8 cellular contexts compared by ENCODE assay signal in the genomic region with DNA sequence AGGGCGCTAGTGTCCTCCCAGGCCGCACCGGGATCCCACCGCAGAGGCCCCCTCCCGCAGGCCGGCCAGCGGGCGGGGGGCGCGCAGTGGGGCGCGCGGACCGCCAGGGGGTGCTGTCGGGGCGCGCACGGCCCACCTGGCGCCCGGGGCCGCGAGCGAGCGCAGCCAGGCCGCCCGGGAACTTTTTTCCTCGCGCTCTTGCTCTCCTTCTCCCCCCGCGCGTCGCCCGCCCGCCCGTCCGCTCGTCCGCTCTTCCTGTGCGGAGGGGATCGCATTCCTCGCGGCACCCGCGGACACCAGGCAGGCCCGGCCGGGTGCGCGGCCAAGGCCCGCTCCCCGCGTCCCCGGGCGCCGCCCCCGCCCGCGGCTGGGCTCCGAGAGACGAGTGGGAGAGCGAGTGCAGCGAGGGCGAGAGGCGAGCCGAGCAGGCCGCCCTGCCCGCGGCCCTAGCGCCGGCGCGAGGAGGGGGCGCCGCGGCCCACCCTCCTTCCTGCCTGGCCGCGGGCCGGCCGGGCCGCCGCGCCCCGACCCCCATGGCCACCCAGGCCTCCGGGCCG. TPM values are rescaled to one million over a fixed set of nuclear protein-coding genes. Genes with fewer than 3 reads are reported as not detected.
DNase-seq lines count a peak whose midpoint lies in the region; ATAC-seq and TF ChIP-seq lines count a peak whose summit lies in the region.

A gene with protein sequence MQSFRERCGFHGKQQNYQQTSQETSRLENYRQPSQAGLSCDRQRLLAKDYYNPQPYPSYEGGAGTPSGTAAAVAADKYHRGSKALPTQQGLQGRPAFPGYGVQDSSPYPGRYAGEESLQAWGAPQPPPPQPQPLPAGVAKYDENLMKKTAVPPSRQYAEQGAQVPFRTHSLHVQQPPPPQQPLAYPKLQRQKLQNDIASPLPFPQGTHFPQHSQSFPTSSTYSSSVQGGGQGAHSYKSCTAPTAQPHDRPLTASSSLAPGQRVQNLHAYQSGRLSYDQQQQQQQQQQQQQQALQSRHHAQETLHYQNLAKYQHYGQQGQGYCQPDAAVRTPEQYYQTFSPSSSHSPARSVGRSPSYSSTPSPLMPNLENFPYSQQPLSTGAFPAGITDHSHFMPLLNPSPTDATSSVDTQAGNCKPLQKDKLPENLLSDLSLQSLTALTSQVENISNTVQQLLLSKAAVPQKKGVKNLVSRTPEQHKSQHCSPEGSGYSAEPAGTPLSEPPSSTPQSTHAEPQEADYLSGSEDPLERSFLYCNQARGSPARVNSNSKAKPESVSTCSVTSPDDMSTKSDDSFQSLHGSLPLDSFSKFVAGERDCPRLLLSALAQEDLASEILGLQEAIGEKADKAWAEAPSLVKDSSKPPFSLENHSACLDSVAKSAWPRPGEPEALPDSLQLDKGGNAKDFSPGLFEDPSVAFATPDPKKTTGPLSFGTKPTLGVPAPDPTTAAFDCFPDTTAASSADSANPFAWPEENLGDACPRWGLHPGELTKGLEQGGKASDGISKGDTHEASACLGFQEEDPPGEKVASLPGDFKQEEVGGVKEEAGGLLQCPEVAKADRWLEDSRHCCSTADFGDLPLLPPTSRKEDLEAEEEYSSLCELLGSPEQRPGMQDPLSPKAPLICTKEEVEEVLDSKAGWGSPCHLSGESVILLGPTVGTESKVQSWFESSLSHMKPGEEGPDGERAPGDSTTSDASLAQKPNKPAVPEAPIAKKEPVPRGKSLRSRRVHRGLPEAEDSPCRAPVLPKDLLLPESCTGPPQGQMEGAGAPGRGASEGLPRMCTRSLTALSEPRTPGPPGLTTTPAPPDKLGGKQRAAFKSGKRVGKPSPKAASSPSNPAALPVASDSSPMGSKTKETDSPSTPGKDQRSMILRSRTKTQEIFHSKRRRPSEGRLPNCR (N-terminal part only) (plus strand): TSS at position 272 of the 557 bp plus-strand sequence. CDS start 111,491 bp downstream, outside the sequence.

- H3K9me3 ChIP-seq in Caco-2 (no peaks in the 10 kb centered on the region), Karpas-422 (ENCODE audit: low read length) (no peaks in the 10 kb centered on the region), stomach (no peaks in the 10 kb centered on the region)

- H3K4me2 ChIP-seq in Karpas-422 (ENCODE audit: low read depth, low read length, poor library complexity, severe bottlenecking): peak within 1 kb of the TSS; percentile 95

- ATAC-seq in GM21423 (IDR thresholded peaks at IDR 0.05; ENCODE audit: unreplicated experiment): peak; percentile 48

- BruUV-seq in Caco-2 (replicated peaks; lab: Mats Ljungman, UMichigan): no TSS peak

- 0 to 2% (median 1%) methylated on average over 20 to 84 of the region's 84 CpGs for WGBS in stomach, 5 donors

- 0 out of 2 replicates have a peak, but pooled peaks cover 9% of the 10 kb centered on the region for H4K20me1 ChIP-seq in Karpas-422 (ENCODE audit: insufficient read depth, low read depth, low read length)

- TF ChIP-seq EP300 in stomach (IDR thresholded peaks at IDR 0.05): no peak

- H3K79me2 ChIP-seq in Karpas-422 (ENCODE audit: low read length): peaks cover 46% of the 10 kb centered on the region

- H3K4me1 ChIP-seq in Caco-2 (peaks cover 23% of the 10 kb centered on the region), Karpas-422 (ENCODE audit: low read length) (peaks cover 42% of the 10 kb centered on the region), stomach (peaks cover 31 to 40% (median 38%) of the 10 kb centered on the region in 4 donors)

- H3K4me3 Mint-ChIP-seq in Caco-2 (ENCODE audit: unreplicated experiment) (peak within 1 kb of the TSS; percentile 90), nephron (peak within 1 kb of the TSS; percentile 86 to 91 (median 89))

- peak; percentile 72 to 88 for DNase-seq in Caco-2
- peak; percentile 92 for DNase-seq in Karpas-422
- peak; percentile 92 to 98 for DNase-seq in SHP77 (lab: John Stamatoyannopoulos, UW)
- DNase-seq in activated gamma-delta T cell (lab: John Stamatoyannopoulos, UW): peak; percentile 63
- DNase-seq in fibroblast of villous mesenchyme (ENCODE audit: low read depth): peak; percentile 87
- peak; percentile 81 for DNase-seq in stomach

- H3K27ac ChIP-seq in Karpas-422 (ENCODE audit: low read length): peak within 1 kb of the TSS; percentile 91
- H3K27ac ChIP-seq in stomach: peak within 1 kb of the TSS; percentile 94 to 97 (median 95)

- H3K36me3 ChIP-seq in Caco-2 (ENCODE audit: control insufficient read depth, insufficient read depth, low read length) (no peaks in the 10 kb centered on the region), Karpas-422 (ENCODE audit: insufficient read depth, low read length) (0 out of 2 replicates have a peak, but pooled peaks cover 3% of the 10 kb centered on the region), stomach (no peaks in the 10 kb centered on the region)

- H2AFZ ChIP-seq in Karpas-422 (ENCODE audit: low read length): no peak within 1 kb of the TSS

- intact Hi-C loops in Caco-2 (cut with micrococcal nuclease; ENCODE audit: unreplicated experiment): loop anchor here (1.0 to 5.0 kb wide), 3 partner anchors 101 to 179 kb away; no protein-coding TSS in a partner anchor
- intact Hi-C loops in stomach (cut with DNase I; ENCODE audit: low total_unique reads): loop anchor here (10.0 kb wide), 1 partner anchor 104 kb away; no protein-coding TSS in a partner anchor

- H3K27me3 Mint-ChIP-seq in Caco-2 (ENCODE audit: insufficient read depth, unreplicated experiment) (no peaks in the 10 kb centered on the region), nephron (ENCODE audit: low read depth) (peaks cover 17% of the 10 kb centered on the region)

- TF ChIP-seq POLR2A in stomach (IDR thresholded peaks at IDR 0.05): no peak

- H3K27ac Mint-ChIP-seq in Caco-2 (ENCODE audit: unreplicated experiment) (peak within 1 kb of the TSS; percentile 96), nephron (peak within 1 kb of the TSS; percentile 12 to 93 (median 92))

- H3K9me3 Mint-ChIP-seq in Caco-2 (ENCODE audit: unreplicated experiment) (no peaks in the 10 kb centered on the region), nephron (no peaks in the 10 kb centered on the region)

- no peaks in the 10 kb centered on the region for H3K27me3 ChIP-seq in Caco-2 (replicated peaks; ENCODE audit: control insufficient read depth, insufficient read depth, low read length)
- no peaks in the 10 kb centered on the region for H3K27me3 ChIP-seq in Karpas-422 (ENCODE audit: low read length)
- no peaks in the 10 kb centered on the region for H3K27me3 ChIP-seq in stomach

- H3K9ac ChIP-seq in Karpas-422 (ENCODE audit: low read length): peak within 1 kb of the TSS; percentile 99

- H3K9me2 ChIP-seq in Karpas-422 (replicated peaks; ENCODE audit: insufficient read depth, low read length): no peaks in the 10 kb centered on the region

- H3K36me3 Mint-ChIP-seq in Caco-2 (ENCODE audit: insufficient read depth, unreplicated experiment): peaks cover 30% of the 10 kb centered on the region
- no peaks in the 10 kb centered on the region for H3K36me3 Mint-ChIP-seq in nephron (ENCODE audit: low read depth)

- POLR2A ChIA-PET in Caco-2 (lab: Charles Lee): interaction anchor here (0.5 to 1.1 kb wide), 4 partner anchors 30 to 186 kb away, joined by 3 to 18 read pairs (median 4); a partner anchor contains a TSS

- CTCF ChIA-PET in Caco-2 (lab: Charles Lee): interaction anchor here (0.6 to 1.0 kb wide), 2 partner anchors 11 to 22 kb away, joined by 4 to 5 read pairs; no protein-coding TSS in a partner anchor

- TF ChIP-seq CTCF in Caco-2 (IDR thresholded peaks at IDR 0.05; ENCODE audit: insufficient read depth in 1 of 2, low read depth in 1 of 2, low read length in 1 of 2, severe bottlenecking in 1 of 2, unreplicated experiment in 1 of 2) (peak; percentile 30 to 83), fibroblast of villous mesenchyme (IDR thresholded peaks at IDR 0.05; ENCODE audit: insufficient read depth, low read depth, low read length) (peak; percentile 46), nephron (IDR thresholded peaks at IDR 0.05; ENCODE audit: unreplicated experiment in 3 of 3) (peak; percentile 59 to 67 (median 66)), stomach (IDR thresholded peaks at IDR 0.05) (peak in 3 of 7 experiments; percentile 64 to 97 (median 81))

- H3K4me3 ChIP-seq in Caco-2 (ENCODE audit: low read depth, low read length) (peak within 1 kb of the TSS; percentile 96), Karpas-422 (ENCODE audit: low read length) (peak within 1 kb of the TSS; percentile 97), fibroblast of villous mesenchyme (ENCODE audit: low read depth, low read length) (peak within 1 kb of the TSS; percentile 72), stomach (peak within 1 kb of the TSS; percentile 75 to 81 (median 80))

- H3K4me1 Mint-ChIP-seq in Caco-2 (ENCODE audit: low read depth, unreplicated experiment) (peaks cover 27% of the 10 kb centered on the region), nephron (peaks cover 42% of the 10 kb centered on the region)

RNA-seq across cellular contexts. Expression of the gene that starts here (rescaled TPM):
- total RNA-seq in Caco-2 (2022) (44.3 and 46.7 TPM in 2 replicates), fibroblast of villous mesenchyme (16.0 and 24.2 TPM in 2 replicates), stomach (10 to 100 TPM; 19.1 to 94.5 (median 46.9) TPM)
- 18.2 and 35.1 TPM in 2 replicates for total RNA-seq in Karpas-422 (2014; rRNA removed; shearing (Covaris generic); ENCODE audit: low replicate concordance)
- polyA plus RNA-seq in stomach: 10 to 100 TPM in 2 of 3 donors, 1 to 10 TPM in 1; 4.6 to 12.5 (median 12.0) TPM

Comparison
In these comparisons a context has a peak if more than half of its experiments do, and no peak if none do; other contexts are left out.
1. Peak in every context shown above with its lines: DNase-seq, ATAC-seq, H3K4me3 ChIP-seq and H3K27ac ChIP-seq.